ENCODE assay signal across 8 cellular contexts in the genomic region with DNA sequence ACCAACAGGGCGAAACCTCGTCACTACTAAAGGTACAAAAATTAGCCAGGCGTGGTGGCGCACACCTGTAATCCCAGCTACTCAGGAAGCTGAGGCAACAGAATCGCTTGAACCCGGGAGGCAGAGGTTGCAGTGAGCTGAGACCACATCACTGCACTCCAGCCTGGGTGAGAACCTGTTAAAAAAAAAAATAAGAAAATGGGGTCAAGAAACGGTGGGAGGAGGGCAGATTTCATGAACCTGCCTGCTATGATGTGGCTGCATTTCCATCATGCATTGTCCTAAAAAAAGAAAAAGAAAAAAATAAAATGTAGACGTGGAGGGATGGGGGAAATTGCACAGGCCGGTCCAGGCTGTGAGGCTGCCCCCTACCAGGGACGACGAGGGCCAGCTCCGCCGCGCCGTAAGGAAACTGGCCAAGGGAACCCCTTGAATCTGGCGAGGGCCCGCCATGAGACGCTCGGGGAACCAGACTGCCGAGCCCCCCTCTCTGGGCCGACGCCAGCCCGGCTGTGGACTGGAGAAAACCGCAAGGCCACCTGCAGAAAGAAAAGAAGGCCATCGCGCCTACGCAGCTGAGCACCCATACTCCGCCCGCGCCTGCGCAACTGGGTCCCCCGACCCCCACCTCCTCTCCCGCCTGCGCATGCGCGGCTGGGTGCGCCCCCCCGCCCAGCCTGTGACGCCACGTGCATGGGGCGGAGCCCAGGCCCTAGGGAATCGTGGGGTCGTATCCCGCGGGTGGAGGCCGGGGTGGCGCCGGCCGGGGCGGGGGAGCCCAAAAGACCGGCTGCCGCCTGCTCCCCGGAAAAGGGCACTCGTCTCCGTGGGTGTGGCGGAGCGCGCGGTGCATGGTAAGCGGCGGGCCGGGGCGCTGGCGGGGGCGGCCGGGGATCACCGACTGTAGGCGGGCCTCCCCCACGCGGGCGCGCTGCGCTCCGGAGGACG. TPM values are rescaled to one million over a fixed set of nuclear protein-coding genes. Genes with fewer than 3 reads are reported as not detected.
A peak's percentile ranks its signal among the peaks of the same experiment; 100 is the strongest.
DNase-seq lines count a peak whose midpoint lies in the region; ATAC-seq and TF ChIP-seq lines count a peak whose summit lies in the region.

A gene (plus strand): TSS at position 699 of the 948 bp plus-strand sequence. CDS start 10,825 bp downstream, outside the sequence.

- WGBS in smooth muscle cell (ENCODE audit: low lambda C conversion rate) = 31% methylated on average over 20 of the region's 75 CpGs

- in situ Hi-C loops in ACHN (cut with HindIII; ENCODE audit: low pct_ligation_motif_present, low pct_unique_long_range_greater_than_20kb, low sequenced_read_pairs) = no loop called here

- DNase-seq in ACHN (peak; percentile 86), NCI-H2171 treated with DMSO at 0.1 percent for 48 hours (lab: John Stamatoyannopoulos, UW) (peak; percentile 93), WERI-Rb-1 (peak; percentile 93), breast epithelium (ENCODE audit: low spot score in 2 of 2) (peak; percentile 88 to 91), iPS-NIHi7 (ENCODE audit: extremely low spot score) (peak; percentile 96), smooth muscle cell (lab: John Stamatoyannopoulos, UW; ENCODE audit: unreplicated experiment) (peak; percentile 82)

- H3K9me3 ChIP-seq in WERI-Rb-1 (ENCODE audit: severe bottlenecking) (no peaks in the 10 kb centered on the region), breast epithelium (no peaks in the 10 kb centered on the region), smooth muscle cell (replicated peaks; ENCODE audit: low read depth) (no peaks in the 10 kb centered on the region)

- ATAC-seq in GM18868 (IDR thresholded peaks at IDR 0.05; ENCODE audit: unreplicated experiment) = peak; percentile 76
- peak; percentile 69 for ATAC-seq in HG03103 (IDR thresholded peaks at IDR 0.05; ENCODE audit: low read depth, unreplicated experiment)

- H3K79me2 ChIP-seq in smooth muscle cell (ENCODE audit: low read depth) = peaks cover 8% of the 10 kb centered on the region

- H3K9ac ChIP-seq in smooth muscle cell (ENCODE audit: low read depth) = peak within 1 kb of the TSS; percentile 75

- H3K36me3 ChIP-seq in WERI-Rb-1 = peaks cover 9% of the 10 kb centered on the region
- H3K36me3 ChIP-seq in breast epithelium = no peaks in the 10 kb centered on the region
- no peaks in the 10 kb centered on the region for H3K36me3 ChIP-seq in smooth muscle cell (ENCODE audit: low read depth)

- H4K20me1 ChIP-seq in smooth muscle cell (ENCODE audit: low read depth) = peaks cover 28% of the 10 kb centered on the region

- H3K27me3 ChIP-seq in WERI-Rb-1 (ENCODE audit: insufficient read depth, low read depth, severe bottlenecking) = no peaks in the 10 kb centered on the region
- H3K27me3 ChIP-seq in breast epithelium = no peaks in the 10 kb centered on the region
- no peaks in the 10 kb centered on the region for H3K27me3 ChIP-seq in smooth muscle cell (ENCODE audit: low read depth)

- H3F3A ChIP-seq in smooth muscle cell (ENCODE audit: low read depth) = no peaks in the 10 kb centered on the region

- H3K27ac ChIP-seq in WERI-Rb-1 = peak within 1 kb of the TSS; percentile 92
- H3K27ac ChIP-seq in breast epithelium = peak within 1 kb of the TSS; percentile 87 to 91
- no peak within 1 kb of the TSS for H3K27ac ChIP-seq in smooth muscle cell (ENCODE audit: low read depth)

- peak; percentile 70 for TF ChIP-seq POLR2A in breast epithelium (IDR thresholded peaks at IDR 0.05)

- H3K4me1 ChIP-seq in breast epithelium = peaks cover 0 to 9% of the 10 kb centered on the region in 2 donors
- peaks cover 9% of the 10 kb centered on the region for H3K4me1 ChIP-seq in smooth muscle cell (ENCODE audit: low read depth)

- intact Hi-C loops in breast epithelium (cut with DNase I; ENCODE audit: low total_unique reads) = loop anchor here (10.0 kb wide), 1 partner anchor 130 kb away; no protein-coding TSS in a partner anchor

- peak; percentile 39 for TF ChIP-seq CTCF in WERI-Rb-1 (IDR thresholded peaks at IDR 0.05; ENCODE audit: low read depth, low read length)
- TF ChIP-seq CTCF in breast epithelium (IDR thresholded peaks at IDR 0.05) = no peak
- TF ChIP-seq CTCF in smooth muscle cell (IDR thresholded peaks at IDR 0.05; ENCODE audit: borderline replicate concordance, insufficient read depth, poor library complexity, severe bottlenecking) = no peak

- peak within 1 kb of the TSS; percentile 96 for H3K4me2 ChIP-seq in smooth muscle cell

- H2AFZ ChIP-seq in smooth muscle cell (ENCODE audit: low read depth) = peak within 1 kb of the TSS; percentile 90

- H3K4me3 ChIP-seq in WERI-Rb-1 (ENCODE audit: low read depth, low read length) = peak within 1 kb of the TSS; percentile 90
- peak within 1 kb of the TSS; percentile 71 to 94 (median 93) for H3K4me3 ChIP-seq in breast epithelium
- H3K4me3 ChIP-seq in smooth muscle cell = peak within 1 kb of the TSS; percentile 88

RNA-seq across cellular contexts. Expression of the gene that starts here (rescaled TPM):
- 10 to 100 TPM; 45.8 to 77.6 (median 71.1) TPM for total RNA-seq in breast epithelium
- total RNA-seq in smooth muscle cell = 12.6 and 30.1 TPM in 2 replicates
- polyA plus RNA-seq in smooth muscle cell = 19.9 and 34.0 TPM in 2 replicates
